In genomic region chr1:91741906-91742305, GRCh38 we compare ENCODE assay signal across 25 cellular contexts.
DNase-seq lines count a peak whose midpoint lies in the region; TF ChIP-seq lines count a peak whose summit lies in the region.
"Had no signal": no experiment of that assay in that cellular context is flagged by ENCODE, and none has a peak within 500 bp of the region (broad histone marks: within the 10 kb centered on the region; RNA-seq: fewer than 3 reads in every experiment).

No MANE protein-coding gene starts in this region.

- TF ChIP-seq EP300 in esophagus muscularis mucosa (IDR thresholded peaks at IDR 0.05), result no peak

- H3K27me3 Mint-ChIP-seq in HFFc6 (ENCODE audit: insufficient read depth), result peaks cover 6% of the 10 kb centered on the region
- H3K27me3 Mint-ChIP-seq: activated naive CD8-positive, alpha-beta T cell treated with anti-CD3 and anti-CD28 coated beads, Interleukin-2, amount 50 U/mL, for 24 hours had no signal

- no peak overlapping the region for H3K4me3 ChIP-seq in esophagus muscularis mucosa
- no peak overlapping the region for H3K4me3 ChIP-seq in prostate gland
- H3K4me3 ChIP-seq: body of pancreas, GM23338, heart right ventricle had no signal

- H3K27ac ChIP-seq in C4-2B (peak overlapping the region; percentile 82), esophagus muscularis mucosa (replicated peaks in 1 of 4) (peak overlapping the region; percentile 81 to 90 (median 87)), prostate gland (peak overlapping the region; percentile 64 to 72)
- H3K27ac ChIP-seq: HL-60 had no signal

- TF ChIP-seq POLR2A in esophagus muscularis mucosa (IDR thresholded peaks at IDR 0.05; ENCODE audit: low read depth), result no peak
- no peak for TF ChIP-seq POLR2A in prostate gland (IDR thresholded peaks at IDR 0.05)

- no peak for DNase-seq in HFFc6
- no peak for DNase-seq in esophagus muscularis mucosa (ENCODE audit: extremely low spot score)
- DNase-seq in prostate gland (ENCODE audit: low spot score), result no peak
- no peak for DNase-seq in activated CD4-positive, alpha-beta T cell treated with anti-CD3 and anti-CD28 coated beads, Interleukin-2, amount 50 U/mL, for 1 hour
- no peak for DNase-seq in amniotic stem cell (lab: John Stamatoyannopoulos, UW)
- DNase-seq in H4 (ENCODE audit: low spot score), result no peak
- DNase-seq: activated CD4-positive, alpha-beta T cell treated with anti-CD3 and anti-CD28 coated beads for 4 hours; activated gamma-delta T cell treated with Interleukin-2 at 50 U/mL for 16 hours; activated naive CD8-positive, alpha-beta T cell treated with anti-CD3 and anti-CD28 coated beads, Interleukin-2, amount 50 U/mL, for 24 hours; activated T-cell treated with anti-CD3 and anti-CD28 coated beads, Interleukin-2, amount 50 U/mL, for 1 hour; body of pancreas; DND-41; heart right ventricle; Karpas-422; NCI-H1436; NCI-H2171 treated with DMSO at 0.1 percent for 48 hours; NCI-H524 treated with DMSO at 0.1 percent for 48 hours; SIG-M5; stimulated activated CD4-positive, alpha-beta T cell treated with anti-CD3 and anti-CD28 coated beads, Interleukin-2, amount 100 ng/mL, for 24 hours; substantia nigra had no signal

- WGBS in esophagus muscularis mucosa, result 92% methylated on average over 6 of the region's 6 CpGs
- whole genome bisulfite sequencing in prostate gland, result 91% methylated on average over 6 of the region's 6 CpGs

- no peaks in the 10 kb centered on the region for H3K27me3 ChIP-seq in esophagus muscularis mucosa
- no peaks in the 10 kb centered on the region for H3K27me3 ChIP-seq in prostate gland (replicated peaks; ENCODE audit: insufficient read depth)
- H3K27me3 ChIP-seq: body of pancreas, heart right ventricle had no signal

- 0 out of 2 replicates have a peak overlapping the region, but pooled peaks have one; percentile 17 for H3K27ac Mint-ChIP-seq in HFFc6
- H3K27ac Mint-ChIP-seq: activated naive CD8-positive, alpha-beta T cell treated with anti-CD3 and anti-CD28 coated beads, Interleukin-2, amount 50 U/mL, for 24 hours; CD14-positive monocyte; GM23338; memory B cell had no signal

- TF ChIP-seq CTCF in C4-2B (conservative IDR thresholded peaks at IDR 0.05), result no peak
- TF ChIP-seq CTCF in HFFc6 (IDR thresholded peaks at IDR 0.05), result no peak
- TF ChIP-seq CTCF in esophagus muscularis mucosa (IDR thresholded peaks at IDR 0.05), result no peak
- no peak for TF ChIP-seq CTCF in prostate gland (IDR thresholded peaks at IDR 0.05)

- H3K4me3 Mint-ChIP-seq in HFFc6, result no peak overlapping the region
- H3K4me3 Mint-ChIP-seq: activated naive CD8-positive, alpha-beta T cell treated with anti-CD3 and anti-CD28 coated beads, Interleukin-2, amount 50 U/mL, for 24 hours; CD14-positive monocyte; GM23338; memory B cell had no signal

- H3K36me3 Mint-ChIP-seq in HFFc6 (ENCODE audit: low read depth), result peaks cover 37% of the 10 kb centered on the region
- H3K36me3 Mint-ChIP-seq: CD14-positive monocyte, memory B cell had no signal

- H3K36me3 ChIP-seq in esophagus muscularis mucosa, result peaks cover 0 to 11% (median 9%) of the 10 kb centered on the region in 4 donors
- no peaks in the 10 kb centered on the region for H3K36me3 ChIP-seq in prostate gland

- H3K9me3 ChIP-seq in esophagus muscularis mucosa (peaks cover 0 to 3% (median 0%) of the 10 kb centered on the region in 4 donors), prostate gland (no peaks in the 10 kb centered on the region)
- H3K9me3 ChIP-seq: body of pancreas had no signal

- peaks cover 78% of the 10 kb centered on the region for H3K4me1 Mint-ChIP-seq in HFFc6 (ENCODE audit: low read depth)
- H3K4me1 Mint-ChIP-seq: CD14-positive monocyte, memory B cell had no signal

- H3K9me3 Mint-ChIP-seq in HFFc6, result peaks cover 9% of the 10 kb centered on the region
- H3K9me3 Mint-ChIP-seq: memory B cell had no signal

- H3K4me1 ChIP-seq in esophagus muscularis mucosa, result peaks cover 66 to 97% (median 92%) of the 10 kb centered on the region in 4 donors
- H3K4me1 ChIP-seq in prostate gland (replicated peaks), result peaks cover 11% of the 10 kb centered on the region

- intact Hi-C loops in esophagus muscularis mucosa (cut with DNase I) (no loop called here), prostate gland (cut with DNase I) (loop anchor here (5.0 kb wide), 1 partner anchor 35 kb away; no protein-coding TSS in a partner anchor)
